Comparison of ENCODE assay signal across 8 cellular contexts in genomic region chr10:43160067-43160918, GRCh38. TPM values are rescaled to one million over a fixed set of nuclear protein-coding genes. Genes with fewer than 3 reads are reported as not detected.
DNase-seq lines count a peak whose midpoint lies in the region; ATAC-seq and TF ChIP-seq lines count a peak whose summit lies in the region.

No MANE protein-coding gene starts in this region.

- H3K36me3 Mint-ChIP-seq in activated CD4-positive, alpha-beta T cell treated with anti-CD3 and anti-CD28 coated beads for 36 hours (ENCODE audit: low read depth), result peaks cover 45% of the 10 kb centered on the region
- peaks cover 53% of the 10 kb centered on the region for H3K36me3 Mint-ChIP-seq in activated CD4-positive, alpha-beta T cell treated with anti-CD3 and anti-CD28 coated beads, Interleukin-2, amount 10 ng/mL, durations not matched to agents 7 days and 5 days (ENCODE audit: low read depth)
- no peaks in the 10 kb centered on the region for H3K36me3 Mint-ChIP-seq in Caco-2 (ENCODE audit: insufficient read depth, unreplicated experiment)

- CTCF ChIA-PET in activated CD4-positive, alpha-beta T cell treated with anti-CD3 and anti-CD28 coated beads for 36 hours (lab: Charles Lee), result interaction anchor here (1.2 to 2.8 kb wide), 3 partner anchors 9 to 21 kb away, joined by 3 to 11 read pairs (median 5); no protein-coding TSS in a partner anchor
- CTCF ChIA-PET in activated CD4-positive, alpha-beta T cell treated with anti-CD3 and anti-CD28 coated beads, Interleukin-2, amount 10 ng/mL, durations not matched to agents 7 days and 5 days (lab: Charles Lee), result interaction anchor here (0.7 kb wide), 1 partner anchor 44 kb away, joined by 3 read pairs; no protein-coding TSS in a partner anchor
- CTCF ChIA-PET in Caco-2 (lab: Charles Lee), result no interaction called here

- no TSS peak for BruUV-seq in Caco-2 (replicated peaks; lab: Mats Ljungman, UMichigan)

- H3K4me3 Mint-ChIP-seq in activated CD4-positive, alpha-beta T cell treated with anti-CD3 and anti-CD28 coated beads for 36 hours, result peak overlapping the region; percentile 22
- H3K4me3 Mint-ChIP-seq in activated CD4-positive, alpha-beta T cell treated with anti-CD3 and anti-CD28 coated beads, Interleukin-2, amount 10 ng/mL, durations not matched to agents 7 days and 5 days, result no peak overlapping the region
- no peak overlapping the region for H3K4me3 Mint-ChIP-seq in Caco-2 (ENCODE audit: unreplicated experiment)

- intact Hi-C loops in activated CD4-positive, alpha-beta T cell treated with anti-CD3 and anti-CD28 coated beads for 36 hours (cut with DNase I, micrococcal nuclease), result loop anchor here (1.0 kb wide), 1 partner anchor 20 kb away; no protein-coding TSS in a partner anchor
- intact Hi-C loops in Caco-2 (cut with micrococcal nuclease; ENCODE audit: unreplicated experiment), result no loop called here

- H3K27me3 Mint-ChIP-seq in activated CD4-positive, alpha-beta T cell treated with anti-CD3 and anti-CD28 coated beads for 36 hours, result no peaks in the 10 kb centered on the region
- H3K27me3 Mint-ChIP-seq in activated CD4-positive, alpha-beta T cell treated with anti-CD3 and anti-CD28 coated beads, Interleukin-2, amount 10 ng/mL, durations not matched to agents 7 days and 5 days, result no peaks in the 10 kb centered on the region
- H3K27me3 Mint-ChIP-seq in Caco-2 (ENCODE audit: insufficient read depth, unreplicated experiment), result no peaks in the 10 kb centered on the region

- H3K36me3 ChIP-seq in Caco-2 (ENCODE audit: control insufficient read depth, insufficient read depth, low read length), result no peaks in the 10 kb centered on the region

- peaks cover 5% of the 10 kb centered on the region; the same call in 1 of the 2 replicates for H3K4me1 ChIP-seq in Caco-2

- peaks cover 59% of the 10 kb centered on the region for H3K4me1 Mint-ChIP-seq in activated CD4-positive, alpha-beta T cell treated with anti-CD3 and anti-CD28 coated beads for 36 hours
- H3K4me1 Mint-ChIP-seq in activated CD4-positive, alpha-beta T cell treated with anti-CD3 and anti-CD28 coated beads, Interleukin-2, amount 10 ng/mL, durations not matched to agents 7 days and 5 days, result peaks cover 48% of the 10 kb centered on the region
- no peaks in the 10 kb centered on the region for H3K4me1 Mint-ChIP-seq in Caco-2 (ENCODE audit: low read depth, unreplicated experiment)

- ATAC-seq in activated CD4-positive, alpha-beta T cell treated with anti-CD3 and anti-CD28 coated beads for 36 hours, result peak; percentile 86
- peak; percentile 74 for ATAC-seq in HG03354 (IDR thresholded peaks at IDR 0.05; ENCODE audit: poor library complexity, severe bottlenecking, unreplicated experiment)

- no peak for TF ChIP-seq CTCF in Caco-2 (IDR thresholded peaks at IDR 0.05; ENCODE audit: insufficient read depth in 1 of 2, low read depth in 1 of 2, low read length in 1 of 2, severe bottlenecking in 1 of 2, unreplicated experiment in 1 of 2)

- no peaks in the 10 kb centered on the region for H3K9me3 ChIP-seq in Caco-2

- no peaks in the 10 kb centered on the region for H3K27me3 ChIP-seq in Caco-2 (replicated peaks; ENCODE audit: control insufficient read depth, insufficient read depth, low read length)

- POLR2A ChIA-PET in activated CD4-positive, alpha-beta T cell treated with anti-CD3 and anti-CD28 coated beads for 36 hours (lab: Charles Lee), result interaction anchor here (0.7 to 1.9 kb wide), 3 partner anchors 20 to 249 kb away, joined by 4 to 16 read pairs (median 13); partner anchors contain the start of genes CSGALNACT2 and HNRNPF
- POLR2A ChIA-PET in activated CD4-positive, alpha-beta T cell treated with anti-CD3 and anti-CD28 coated beads, Interleukin-2, amount 10 ng/mL, durations not matched to agents 7 days and 5 days (lab: Charles Lee), result no interaction called here
- POLR2A ChIA-PET in Caco-2 (lab: Charles Lee), result no interaction called here

- no peaks in the 10 kb centered on the region for H3K9me3 Mint-ChIP-seq in activated CD4-positive, alpha-beta T cell treated with anti-CD3 and anti-CD28 coated beads for 36 hours (ENCODE audit: low read depth)
- no peaks in the 10 kb centered on the region for H3K9me3 Mint-ChIP-seq in activated CD4-positive, alpha-beta T cell treated with anti-CD3 and anti-CD28 coated beads, Interleukin-2, amount 10 ng/mL, durations not matched to agents 7 days and 5 days
- no peaks in the 10 kb centered on the region for H3K9me3 Mint-ChIP-seq in Caco-2 (ENCODE audit: unreplicated experiment)

- no peak overlapping the region for H3K4me3 ChIP-seq in Caco-2 (ENCODE audit: low read depth, low read length)

- peak overlapping the region; percentile 94 for H3K27ac Mint-ChIP-seq in activated CD4-positive, alpha-beta T cell treated with anti-CD3 and anti-CD28 coated beads for 36 hours
- no peak overlapping the region for H3K27ac Mint-ChIP-seq in activated CD4-positive, alpha-beta T cell treated with anti-CD3 and anti-CD28 coated beads, Interleukin-2, amount 10 ng/mL, durations not matched to agents 7 days and 5 days
- no peak overlapping the region for H3K27ac Mint-ChIP-seq in Caco-2 (ENCODE audit: unreplicated experiment)

- DNase-seq in activated CD4-positive, alpha-beta T cell treated with anti-CD3 and anti-CD28 coated beads for 36 hours, result peak; percentile 68
- DNase-seq in activated CD4-positive, alpha-beta T cell treated with anti-CD3 and anti-CD28 coated beads, Interleukin-2, amount 10 ng/mL, durations not matched to agents 7 days and 5 days, result no peak
- peak; percentile 44 for DNase-seq in activated naive CD4-positive, alpha-beta T cell treated with anti-CD3 and anti-CD28 coated beads, Interleukin-2, amount 50 U/mL, for 16 hours
- DNase-seq in renal cortical epithelial cell (ENCODE audit: low read depth), result peak; percentile 66
- DNase-seq in Caco-2, result no peak
- DNase-seq in GF-D8 (lab: John Stamatoyannopoulos, UW), result no peak
- no peak for DNase-seq in NCI-H1417 treated with DMSO at 0.1 percent for 48 hours (lab: John Stamatoyannopoulos, UW)

RNA-seq across cellular contexts. Expression of gene CSGALNACT2, which starts 22.0 kb away (rescaled TPM):
- 10 to 100 TPM; 19.3 to 19.5 TPM for total RNA-seq in activated CD4-positive, alpha-beta T cell treated with anti-CD3 and anti-CD28 coated beads for 36 hours
- total RNA-seq in activated CD4-positive, alpha-beta T cell treated with anti-CD3 and anti-CD28 coated beads, Interleukin-2, amount 10 ng/mL, durations not matched to agents 7 days and 5 days, result 10 to 100 TPM; 36.2 to 41.0 TPM
- total RNA-seq in renal cortical epithelial cell (10.2 and 18.1 TPM in 2 replicates), Caco-2 (2022) (5.0 and 6.4 TPM in 2 replicates)

Comparison
In these comparisons a context has a peak if more than half of its experiments do, and no peak if none do; other contexts are left out.
1. DNase-seq: peak in activated CD4-positive, alpha-beta T cell treated with anti-CD3 and anti-CD28 coated beads for 36 hours (single experiment), activated naive CD4-positive, alpha-beta T cell treated with anti-CD3 and anti-CD28 coated beads, Interleukin-2, amount 50 U/mL, for 16 hours (single experiment) and renal cortical epithelial cell (single experiment); none in activated CD4-positive, alpha-beta T cell treated with anti-CD3 and anti-CD28 coated beads, Interleukin-2, amount 10 ng/mL, durations not matched to agents 7 days and 5 days (single experiment), Caco-2 (0 of 2), GF-D8 (single experiment) and NCI-H1417 treated with DMSO at 0.1 percent for 48 hours (single experiment).